8 cellular contexts compared by ENCODE assay signal in genomic region chr17:67717624-67718324, GRCh38. TPM values are rescaled to one million over a fixed set of nuclear protein-coding genes. Genes with fewer than 3 reads are reported as not detected.
DNase-seq lines count a peak whose midpoint lies in the region; ATAC-seq and TF ChIP-seq lines count a peak whose summit lies in the region.

NOL11 (plus strand) TSS chr17:67717936; CDS start chr17:67717948, 12 bp downstream.

- intact Hi-C loops in CD14-positive monocyte (cut with micrococcal nuclease) (loop anchor here in 1 of 2 donors (5.0 kb wide), 1 partner anchor 110 kb away; the partner anchor contains the start of gene BPTF), left colon (cut with DNase I, micrococcal nuclease) (no loop called here)

- H3K4me1 Mint-ChIP-seq in CD14-positive monocyte: peaks cover 15% of the 10 kb centered on the region
- H3K4me1 Mint-ChIP-seq in activated CD4-positive, alpha-beta T cell treated with anti-CD3 and anti-CD28 coated beads, Interleukin-2, amount 10 ng/mL, durations not matched to agents 7 days and 5 days: peaks cover 28% of the 10 kb centered on the region

- TF ChIP-seq CTCF in CD14-positive monocyte (IDR thresholded peaks at IDR 0.05) (peak; percentile 84), coronary artery (IDR thresholded peaks at IDR 0.05) (peak; percentile 82)

- ATAC-seq in GM19351 (IDR thresholded peaks at IDR 0.05; ENCODE audit: unreplicated experiment): peak; percentile 94
- ATAC-seq in HG03521 (IDR thresholded peaks at IDR 0.05; ENCODE audit: unreplicated experiment): peak; percentile 96
- peak; percentile 97 for ATAC-seq in left colon

- peaks cover 0 to 7% (median 3%) of the 10 kb centered on the region in 7 donors for H3K9me3 Mint-ChIP-seq in CD14-positive monocyte
- no peaks in the 10 kb centered on the region for H3K9me3 Mint-ChIP-seq in activated CD4-positive, alpha-beta T cell treated with anti-CD3 and anti-CD28 coated beads, Interleukin-2, amount 10 ng/mL, durations not matched to agents 7 days and 5 days

- DNase-seq in CD14-positive monocyte (ENCODE audit: low spot score): peak; percentile 99
- DNase-seq in NCI-H69 (lab: John Stamatoyannopoulos, UW): peak; percentile 99
- peak; percentile 100 for DNase-seq in activated CD4-positive, alpha-beta T cell treated with anti-CD3 and anti-CD28 coated beads, Interleukin-2, amount 10 ng/mL, durations not matched to agents 7 days and 5 days
- DNase-seq in coronary artery (ENCODE audit: low spot score): peak; percentile 99
- DNase-seq in left colon: peak; percentile 98 to 99
- peak; percentile 100 for DNase-seq in stimulated activated CD4-positive, alpha-beta T cell treated with anti-CD3 and anti-CD28 coated beads, Interleukin-1b, Interleukin-23, amount 100 ng/mL, for 48 hours

- CTCF ChIA-PET in activated CD4-positive, alpha-beta T cell treated with anti-CD3 and anti-CD28 coated beads, Interleukin-2, amount 10 ng/mL, durations not matched to agents 7 days and 5 days (lab: Charles Lee): interaction anchor here (0.6 to 1.6 kb wide), 12 partner anchors 10 to 404 kb away, joined by 3 to 7 read pairs (median 4); no protein-coding TSS in a partner anchor

- peak within 1 kb of the TSS; percentile 99 for H3K4me3 ChIP-seq in coronary artery

- peaks cover 0 to 2% (median 0%) of the 10 kb centered on the region in 3 donors for H3K27me3 Mint-ChIP-seq in CD14-positive monocyte (ENCODE audit: low read depth in 3 of 3)
- H3K27me3 Mint-ChIP-seq in activated CD4-positive, alpha-beta T cell treated with anti-CD3 and anti-CD28 coated beads, Interleukin-2, amount 10 ng/mL, durations not matched to agents 7 days and 5 days: no peaks in the 10 kb centered on the region

- peaks cover 23 to 29% of the 10 kb centered on the region in 2 donors for H3K36me3 Mint-ChIP-seq in CD14-positive monocyte
- peaks cover 26% of the 10 kb centered on the region for H3K36me3 Mint-ChIP-seq in activated CD4-positive, alpha-beta T cell treated with anti-CD3 and anti-CD28 coated beads, Interleukin-2, amount 10 ng/mL, durations not matched to agents 7 days and 5 days (ENCODE audit: low read depth)

- H3K27ac Mint-ChIP-seq in CD14-positive monocyte: peak within 1 kb of the TSS; percentile 95 to 99 (median 96)
- peak within 1 kb of the TSS; percentile 99 for H3K27ac Mint-ChIP-seq in activated CD4-positive, alpha-beta T cell treated with anti-CD3 and anti-CD28 coated beads, Interleukin-2, amount 10 ng/mL, durations not matched to agents 7 days and 5 days

- POLR2A ChIA-PET in activated CD4-positive, alpha-beta T cell treated with anti-CD3 and anti-CD28 coated beads, Interleukin-2, amount 10 ng/mL, durations not matched to agents 7 days and 5 days (lab: Charles Lee): interaction anchor here (0.6 kb wide), 1 partner anchor 52 kb away, joined by 4 read pairs; no protein-coding TSS in a partner anchor

- H3K4me3 Mint-ChIP-seq in CD14-positive monocyte: peak within 1 kb of the TSS; percentile 96 to 99
- peak within 1 kb of the TSS; percentile 95 for H3K4me3 Mint-ChIP-seq in activated CD4-positive, alpha-beta T cell treated with anti-CD3 and anti-CD28 coated beads, Interleukin-2, amount 10 ng/mL, durations not matched to agents 7 days and 5 days

- H3K27ac ChIP-seq in coronary artery: peak within 1 kb of the TSS; percentile 78 to 91

RNA-seq across cellular contexts. Expression of gene NOL11, which starts in this region (rescaled TPM):
- 1 to 10 TPM; 5.2 to 6.1 TPM for polyA plus RNA-seq in CD14-positive monocyte
- 10 to 100 TPM; 59.4 to 73.6 TPM for total RNA-seq in activated CD4-positive, alpha-beta T cell treated with anti-CD3 and anti-CD28 coated beads, Interleukin-2, amount 10 ng/mL, durations not matched to agents 7 days and 5 days
- 10 to 100 TPM; 25.9 to 33.4 TPM for total RNA-seq in left colon

Comparison
In these comparisons a context has a peak if more than half of its experiments do, and no peak if none do; other contexts are left out.
1. Peak in every context shown above with its lines: DNase-seq, ATAC-seq, H3K4me3 ChIP-seq and H3K27ac ChIP-seq.